Comparison of ENCODE assay signal across 13 cellular contexts in genomic region chr15:90550919-90551318, GRCh38. TPM values are rescaled to one million over a fixed set of nuclear protein-coding genes. Genes with fewer than 3 reads are reported as not detected.
DNase-seq lines count a peak whose midpoint lies in the region; ATAC-seq and TF ChIP-seq lines count a peak whose summit lies in the region.
"Had no signal": no experiment of that assay in that cellular context is flagged by ENCODE, and none has a peak within 500 bp of the region (broad histone marks: within the 10 kb centered on the region; RNA-seq: fewer than 3 reads in every experiment).

No MANE protein-coding gene starts in this region.

- no peaks in the 10 kb centered on the region for H3K9me3 ChIP-seq in SK-N-SH
- no peaks in the 10 kb centered on the region for H3K9me3 ChIP-seq in gastrocnemius medialis
- H3K9me3 ChIP-seq: HAP-1, thoracic aorta had no signal

- POLR2A ChIA-PET in SK-N-SH (lab: Yijun Ruan, JAX): no interaction called here

- in situ Hi-C loops in gastrocnemius medialis (cut with MboI; ENCODE audit: low sequenced_read_pairs in 4 of 4): no loop called here
- in situ Hi-C loops in GM13976 (cut with MboI; ENCODE audit: low sequenced_read_pairs, unreplicated experiment): no loop called here

- H3K4me1 ChIP-seq in SK-N-SH (ENCODE audit: control insufficient read depth in 1 of 2, insufficient read depth in 2 of 2, low read depth in 1 of 2, low read length in 1 of 2) (peaks cover 24 to 27% of the 10 kb centered on the region in 2 experiments), gastrocnemius medialis (peaks cover 25 to 36% of the 10 kb centered on the region in 2 donors)
- H3K4me1 ChIP-seq: HAP-1 had no signal

- H4K20me1 ChIP-seq in SK-N-SH (ENCODE audit: insufficient read depth): no peaks in the 10 kb centered on the region

- H3K36me3 ChIP-seq in SK-N-SH (replicated peaks in 1 of 2; ENCODE audit: control insufficient read depth in 1 of 2, insufficient read depth in 2 of 2, low read length in 1 of 2): peaks cover 5 to 6% of the 10 kb centered on the region in 2 experiments
- H3K36me3 ChIP-seq in gastrocnemius medialis: no peaks in the 10 kb centered on the region
- H3K36me3 ChIP-seq: HAP-1, thoracic aorta had no signal

- H3K27me3 ChIP-seq in SK-N-SH (ENCODE audit: insufficient read depth) (no peaks in the 10 kb centered on the region), gastrocnemius medialis (no peaks in the 10 kb centered on the region)

- no peak for TF ChIP-seq RAD21 in SK-N-SH (IDR thresholded peaks at IDR 0.05; ENCODE audit: low read length)

- peaks cover 41% of the 10 kb centered on the region for H3F3A ChIP-seq in SK-N-SH (replicated peaks; ENCODE audit: insufficient read depth)

- H3K79me2 ChIP-seq in SK-N-SH (ENCODE audit: insufficient read depth): peaks cover 64% of the 10 kb centered on the region

- intact Hi-C loops in gastrocnemius medialis (cut with DNase I; ENCODE audit: low total_unique reads): loop anchor here (5.0 kb wide), 1 partner anchor 66 kb away; no protein-coding TSS in a partner anchor

- no peak for TF ChIP-seq POLR2A in gastrocnemius medialis (IDR thresholded peaks at IDR 0.05)

- H3K4me3 ChIP-seq in SK-N-SH (ENCODE audit: low read depth in 2 of 2, low read length in 1 of 2) (no peak overlapping the region), gastrocnemius medialis (no peak overlapping the region)
- H3K4me3 ChIP-seq: HAP-1, thoracic aorta had no signal

- TF ChIP-seq CTCF in SK-N-SH (IDR thresholded peaks at IDR 0.05) (no peak), gastrocnemius medialis (IDR thresholded peaks at IDR 0.05 in 4 of 5, conservative IDR thresholded peaks at IDR 0.05 in 1 of 5) (no peak), GM13976 (IDR thresholded peaks at IDR 0.05; ENCODE audit: borderline replicate concordance, control extremely low read depth, extremely low read depth, insufficient read depth, missing control alignments) (no peak)

- H3K27ac ChIP-seq in SK-N-SH (ENCODE audit: low read depth in 2 of 2, low read length in 1 of 2) (peak overlapping the region in 1 of 2 experiments; percentile 98; a peak in 1 of 4 replicates), gastrocnemius medialis (peak overlapping the region in 3 of 4 donors; percentile 4 to 72 (median 64))
- H3K27ac ChIP-seq: epithelial cell of prostate had no signal

- CTCF ChIA-PET in SK-N-SH (lab: Yijun Ruan, JAX): no interaction called here

- ATAC-seq in SK-N-SH treated with all-trans-retinoic acid at 6 μM for 48 hours (no peak), HG03135 (IDR thresholded peaks at IDR 0.05; ENCODE audit: unreplicated experiment) (peak; percentile 61), gastrocnemius medialis (no peak)
- ATAC-seq: activated CD8-positive, alpha-beta T cell treated with anti-CD3 and anti-CD28 coated beads, Interleukin-2, amount 10 ng/mL, durations not matched to agents 7 days and 5 days had no signal

- no peak for TF ChIP-seq EP300 in SK-N-SH (IDR thresholded peaks at IDR 0.05; ENCODE audit: borderline replicate concordance in 1 of 2, low read depth in 1 of 2, low read length in 1 of 2)

- no peak overlapping the region for H2AFZ ChIP-seq in SK-N-SH (ENCODE audit: low read depth)

- 75% methylated on average over 6 of the region's 6 CpGs for WGBS in SK-N-SH (ENCODE audit: low lambda C conversion rate)

- DNase-seq in SK-N-SH (no peak), SKM-1 treated with dmso at 0.1 percent for 144 hours (lab: John Stamatoyannopoulos, UW; ENCODE audit: unreplicated experiment) (peak; percentile 95), gastrocnemius medialis (no peak), GM13976 (ENCODE audit: low spot score) (no peak), HUDEP-2 (lab: John Stamatoyannopoulos, UW; ENCODE audit: unreplicated experiment in 76 of 76) (no peak)
- no peak for DNase-seq in activated effector memory CD4-positive, alpha-beta T cell treated with anti-CD3 and anti-CD28 coated beads, Interleukin-2, amount 50 U/mL, for 16 hours
- DNase-seq: activated CD8-positive, alpha-beta T cell treated with anti-CD3 and anti-CD28 coated beads, Interleukin-2, amount 10 ng/mL, durations not matched to agents 7 days and 5 days; SHP77 had no signal

- H3K9ac ChIP-seq in SK-N-SH: no peak overlapping the region

- no peak overlapping the region for H3K4me2 ChIP-seq in SK-N-SH

- H3K9me2 ChIP-seq in SK-N-SH: no peaks in the 10 kb centered on the region

TF ChIP-seq in SK-N-SH, 30 proteins besides CTCF, POLR2A, EP300 and RAD21:
- peak; percentile 43 for TF ChIP-seq TCF12 (IDR thresholded peaks at IDR 0.05)
- no peak for TF ChIP-seq MEF2A (IDR thresholded peaks at IDR 0.05; ENCODE audit: borderline replicate concordance, low read depth)

TF ChIP-seq in SK-N-SH treated with all-trans-retinoic acid at 6 μM for 48 hours, 23 proteins besides CTCF, POLR2A, EP300 and RAD21 (continues in another document):
- no peak for TF ChIP-seq GLIS3 (CRISPR knock-in tag; IDR thresholded peaks at IDR 0.05)
- TF ChIP-seq ISL1 (CRISPR knock-in tag; IDR thresholded peaks at IDR 0.05): no peak
- TF ChIP-seq ESRRG (CRISPR knock-in tag; IDR thresholded peaks at IDR 0.05): no peak
- no peak for TF ChIP-seq ARNTL (CRISPR knock-in tag; IDR thresholded peaks at IDR 0.05; ENCODE audit: borderline replicate concordance, low read depth)
- no peak for TF ChIP-seq ZNF8 (CRISPR knock-in tag; IDR thresholded peaks at IDR 0.05)
- no peak for TF ChIP-seq OSR1 (CRISPR knock-in tag; IDR thresholded peaks at IDR 0.05)
- no peak for TF ChIP-seq TSHZ2 (CRISPR knock-in tag; IDR thresholded peaks at IDR 0.05)
- TF ChIP-seq POU6F1 (CRISPR knock-in tag; IDR thresholded peaks at IDR 0.05; ENCODE audit: borderline replicate concordance, low read depth): no peak
- no peak for TF ChIP-seq CSRNP3 (CRISPR knock-in tag; IDR thresholded peaks at IDR 0.05)
- TF ChIP-seq ZNF565 (CRISPR knock-in tag; conservative IDR thresholded peaks at IDR 0.05; ENCODE audit: low read depth): no peak
- TF ChIP-seq ZFP3 (CRISPR knock-in tag; IDR thresholded peaks at IDR 0.05): no peak
- TF ChIP-seq PPARA (CRISPR knock-in tag; IDR thresholded peaks at IDR 0.05; ENCODE audit: borderline replicate concordance): no peak
- TF ChIP-seq TCF4 (CRISPR knock-in tag; IDR thresholded peaks at IDR 0.05; ENCODE audit: borderline replicate concordance): no peak
- TF ChIP-seq TOX (CRISPR knock-in tag; IDR thresholded peaks at IDR 0.05; ENCODE audit: borderline replicate concordance): no peak
- no peak for TF ChIP-seq CSDC2 (CRISPR knock-in tag; IDR thresholded peaks at IDR 0.05)
- TF ChIP-seq ZNF70 (CRISPR knock-in tag; IDR thresholded peaks at IDR 0.05): no peak
- TF ChIP-seq RARB (CRISPR knock-in tag; IDR thresholded peaks at IDR 0.05): no peak

RNA-seq across cellular contexts. Expression of gene CRTC3, which starts 21.2 kb away (rescaled TPM):
- polyA plus RNA-seq in SK-N-SH (2012; rRNA removed): 16.7 TPM in 2 replicates
- 9.5 and 12.3 TPM in 2 replicates for polyA plus RNA-seq in SK-N-SH (2012; cell fraction: cytosol; rRNA removed)
- 31.4 and 40.2 TPM in 2 replicates for polyA plus RNA-seq in SK-N-SH (2012; cell fraction: nucleus; rRNA removed)
- total RNA-seq in gastrocnemius medialis: 10 to 100 TPM; 20.7 to 41.4 (median 30.5) TPM
